21 cellular contexts compared by ENCODE assay signal in the genomic region with DNA sequence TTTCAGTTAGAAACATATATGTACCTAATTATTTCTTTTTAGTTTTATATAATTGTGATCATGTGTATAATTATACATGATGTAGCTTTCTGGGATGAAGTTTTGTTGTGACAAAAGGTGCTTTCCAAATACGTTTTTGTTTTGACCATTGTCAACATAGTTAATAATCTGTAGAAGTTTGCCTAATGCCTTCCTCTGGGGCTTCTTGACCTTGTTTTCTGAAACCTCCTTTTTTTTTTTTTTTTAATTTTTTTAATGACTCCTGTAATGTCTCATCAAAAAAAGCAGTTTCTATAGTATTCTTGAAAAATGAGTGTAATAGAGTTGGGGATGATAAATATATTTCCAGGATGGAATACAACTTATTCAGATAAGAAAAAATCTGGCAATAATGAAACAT.
DNase-seq lines count a peak whose midpoint lies in the region; ATAC-seq and TF ChIP-seq lines count a peak whose summit lies in the region.
"Had no signal": no experiment of that assay in that cellular context is flagged by ENCODE, and none has a peak within 500 bp of the region (broad histone marks: within the 10 kb centered on the region; RNA-seq: fewer than 3 reads in every experiment).

No MANE protein-coding gene starts in this region.

- H3K4me3 ChIP-seq in GM12865 (ENCODE audit: low read depth, low read length) = no peak overlapping the region
- H3K4me3 ChIP-seq: left lung, upper lobe of right lung had no signal

- peak; percentile 46 for ATAC-seq in GM19397 (IDR thresholded peaks at IDR 0.05; ENCODE audit: unreplicated experiment)
- peak; percentile 51 for ATAC-seq in HG02678 (IDR thresholded peaks at IDR 0.05; ENCODE audit: unreplicated experiment)
- ATAC-seq in HG03432 (IDR thresholded peaks at IDR 0.05; ENCODE audit: unreplicated experiment) = peak; percentile 49
- ATAC-seq in GM21529 (IDR thresholded peaks at IDR 0.05; ENCODE audit: unreplicated experiment) = no peak
- no peak for ATAC-seq in HG03469 (IDR thresholded peaks at IDR 0.05; ENCODE audit: unreplicated experiment)
- ATAC-seq: left lung, upper lobe of right lung had no signal

- no peak for TF ChIP-seq CTCF in GM12865 (IDR thresholded peaks at IDR 0.05; ENCODE audit: insufficient read depth, low read depth, low read length, missing control alignments)

- DNase-seq in GM12865 (ENCODE audit: low read depth) (peak; percentile 16), GF-D8 (lab: John Stamatoyannopoulos, UW) (no peak), NCI-H187 (lab: John Stamatoyannopoulos, UW) (no peak)
- DNase-seq: 8988T; activated CD4-positive, alpha-beta T cell treated with anti-CD3 and anti-CD28 coated beads, Interleukin-2, amount 50 U/mL, for 4 hours; activated naive CD4-positive, alpha-beta T cell treated with Interleukin-2 at 50 U/mL for 16 hours; activated T-cell treated with anti-CD3 and anti-CD28 coated beads for 4 hours; aorta; Caco-2; H7; left lung; midbrain; nephron progenitor cell; stimulated activated CD4-positive, alpha-beta T cell treated with anti-CD3 and anti-CD28 coated beads, Interleukin-4, amount 100 ng/mL, for 24 hours; upper lobe of right lung; WERI-Rb-1 had no signal

Comparison
In these comparisons a context has a peak if more than half of its experiments do, and no peak if none do; other contexts are left out.
1. ATAC-seq: peak in GM19397 (single experiment), HG02678 (single experiment) and HG03432 (single experiment); none in GM21529 (single experiment) and HG03469 (single experiment).